8 cellular contexts compared by ENCODE assay signal in genomic region chr1:43935711-43936427, GRCh38. TPM values are rescaled to one million over a fixed set of nuclear protein-coding genes. Genes with fewer than 3 reads are reported as not detected.
DNase-seq lines count a peak whose midpoint lies in the region; ATAC-seq, FAIRE-seq and TF ChIP-seq lines count a peak whose summit lies in the region.

No MANE protein-coding gene starts in this region.

- H2AK5ac ChIP-seq in trophoblast cell (ENCODE audit: low read length) = no peak overlapping the region

- no peak overlapping the region for H3K23ac ChIP-seq in trophoblast cell (ENCODE audit: low read length)

- no peaks in the 10 kb centered on the region for H3K79me1 ChIP-seq in trophoblast cell (ENCODE audit: low read length)

- no peak overlapping the region for H4K91ac ChIP-seq in trophoblast cell (ENCODE audit: low read depth, low read length)

- H3K4me3 Mint-ChIP-seq in Caco-2 (ENCODE audit: unreplicated experiment) = peak overlapping the region; percentile 79

- H3K4ac ChIP-seq in trophoblast cell (ENCODE audit: low read depth, low read length) = no peak overlapping the region

- no CpG with 5 or more reads among the region's 48 CpGs for WGBS in trophoblast cell (ENCODE audit: extremely low coverage, insufficient coverage, insufficient read length)

- no peak overlapping the region for H4K12ac ChIP-seq in trophoblast cell (ENCODE audit: low read depth, low read length)

- H3K4me1 ChIP-seq in Caco-2 (peaks cover 9% of the 10 kb centered on the region), trophoblast cell (ENCODE audit: control insufficient read depth in 1 of 2, insufficient read depth in 2 of 2, low read length in 2 of 2) (peaks cover 18% of the 10 kb centered on the region in 2 experiments)

- DNase-seq in Caco-2 = no peak
- DNase-seq in NCI-H2196 treated with DMSO at 0.1 percent for 48 hours (lab: John Stamatoyannopoulos, UW; ENCODE audit: unreplicated experiment) = peak; percentile 68
- no peak for DNase-seq in epithelial cell of prostate (ENCODE audit: low read depth, low spot score)
- DNase-seq in trophoblast cell = no peak
- no peak for DNase-seq in OCI-M2 (lab: John Stamatoyannopoulos, UW; ENCODE audit: unreplicated experiment)
- no peak for DNase-seq in GM19239 (ENCODE audit: insufficient read length, low spot score)

- CTCF ChIA-PET in Caco-2 (lab: Charles Lee) = interaction anchor here (0.9 to 3.5 kb wide), 5 partner anchors 10 to 406 kb away, joined by 3 to 66 read pairs (median 4); partner anchors contain the start of gene IPO13

- H3K9me3 Mint-ChIP-seq in Caco-2 (ENCODE audit: unreplicated experiment) = no peaks in the 10 kb centered on the region

- H3K27ac ChIP-seq in epithelial cell of prostate (peak overlapping the region; percentile 98), trophoblast cell (ENCODE audit: low read depth, low read length) (no peak overlapping the region)

- H3K9ac ChIP-seq in trophoblast cell (ENCODE audit: low read length) = no peak overlapping the region

- no peak overlapping the region for H2BK12ac ChIP-seq in trophoblast cell (ENCODE audit: low read length)

- no peak overlapping the region for H2BK120ac ChIP-seq in trophoblast cell (ENCODE audit: insufficient read depth, low read length, poor library complexity)

- H3K4me3 ChIP-seq in Caco-2 (ENCODE audit: low read depth, low read length) = peak overlapping the region; percentile 53
- peak overlapping the region; percentile 46 for H3K4me3 ChIP-seq in trophoblast cell (ENCODE audit: low read depth, low read length)

- intact Hi-C loops in Caco-2 (cut with micrococcal nuclease; ENCODE audit: unreplicated experiment) = no loop called here

- H3K14ac ChIP-seq in trophoblast cell (ENCODE audit: low read length) = no peak overlapping the region

- BruUV-seq in Caco-2 (replicated peaks; lab: Mats Ljungman, UMichigan) = no TSS peak

- H3K79me2 ChIP-seq in trophoblast cell (ENCODE audit: control insufficient read depth, insufficient read depth, low read length, poor library complexity) = no peaks in the 10 kb centered on the region

- H2AFZ ChIP-seq in trophoblast cell (ENCODE audit: insufficient read depth, low read length, poor library complexity) = no peak overlapping the region

- POLR2A ChIA-PET in Caco-2 (lab: Charles Lee) = no interaction called here

- FAIRE-seq in GM19239 (lab: Jason Lieb, UNC) = no peak

- H3K4me1 Mint-ChIP-seq in Caco-2 (ENCODE audit: low read depth, unreplicated experiment) = no peaks in the 10 kb centered on the region

- no peak for TF ChIP-seq CTCF in Caco-2 (IDR thresholded peaks at IDR 0.05; ENCODE audit: insufficient read depth in 1 of 2, low read depth in 1 of 2, low read length in 1 of 2, severe bottlenecking in 1 of 2, unreplicated experiment in 1 of 2)

- no peaks in the 10 kb centered on the region for H3K36me3 ChIP-seq in Caco-2 (ENCODE audit: control insufficient read depth, insufficient read depth, low read length)
- H3K36me3 ChIP-seq in trophoblast cell (ENCODE audit: control insufficient read depth in 1 of 2, insufficient read depth in 2 of 2, low read length in 2 of 2) = no peaks in the 10 kb centered on the region

- no peak for ATAC-seq in HG02623 (IDR thresholded peaks at IDR 0.05; ENCODE audit: unreplicated experiment)
- ATAC-seq in HG02973 (IDR thresholded peaks at IDR 0.05; ENCODE audit: unreplicated experiment) = no peak

- H3K9me3 ChIP-seq in Caco-2 (no peaks in the 10 kb centered on the region), trophoblast cell (ENCODE audit: insufficient read depth, low read depth, low read length) (no peaks in the 10 kb centered on the region)

- H2BK5ac ChIP-seq in trophoblast cell (ENCODE audit: low read depth, low read length, poor library complexity) = no peak overlapping the region

- H3K27me3 ChIP-seq in Caco-2 (replicated peaks; ENCODE audit: control insufficient read depth, insufficient read depth, low read length) (no peaks in the 10 kb centered on the region), trophoblast cell (ENCODE audit: insufficient read depth, low read length) (no peaks in the 10 kb centered on the region)

- H4K8ac ChIP-seq in trophoblast cell (ENCODE audit: low read depth, low read length) = no peak overlapping the region

- peak overlapping the region; percentile 40 for H3K18ac ChIP-seq in trophoblast cell (ENCODE audit: low read length)

- H3K27me3 Mint-ChIP-seq in Caco-2 (ENCODE audit: insufficient read depth, unreplicated experiment) = no peaks in the 10 kb centered on the region

- no peaks in the 10 kb centered on the region for H3K36me3 Mint-ChIP-seq in Caco-2 (ENCODE audit: insufficient read depth, unreplicated experiment)

- H3K27ac Mint-ChIP-seq in Caco-2 (ENCODE audit: unreplicated experiment) = no peak overlapping the region

- peak overlapping the region; percentile 74 for H3K4me2 ChIP-seq in trophoblast cell (ENCODE audit: low read length)

RNA-seq across cellular contexts. Expression of gene ARTN, which starts 2.3 kb away (rescaled TPM):
- 0.26 TPM in 1 of 2 replicates, not detected in the other for total RNA-seq in Caco-2 (2022)
- 0.36 and 0.37 TPM in 2 replicates for polyA plus RNA-seq in trophoblast cell (2013)

RNA-seq across cellular contexts. Expression of gene IPO13, which starts 10.9 kb away (rescaled TPM):
- 14.1 and 15.9 TPM in 2 replicates for total RNA-seq in Caco-2 (2022)
- 11.1 and 11.7 TPM in 2 replicates for polyA plus RNA-seq in trophoblast cell (2013)

RNA-seq across cellular contexts. Expression of gene DPH2, which starts 33.9 kb away (rescaled TPM):
- 29.0 and 29.5 TPM in 2 replicates for total RNA-seq in Caco-2 (2022)
- polyA plus RNA-seq in trophoblast cell (2013) = 11.7 and 12.3 TPM in 2 replicates

RNA-seq across cellular contexts. Expression of gene ATP6V0B, which starts 38.9 kb away (rescaled TPM):
- total RNA-seq in Caco-2 (2022) = 89.9 and 91.2 TPM in 2 replicates
- polyA plus RNA-seq in trophoblast cell (2013) = 71.6 and 76.4 TPM in 2 replicates

RNA-seq across cellular contexts. Expression of gene B4GALT2, which starts 43.1 kb away (rescaled TPM):
- 28.6 and 31.5 TPM in 2 replicates for total RNA-seq in Caco-2 (2022)
- 32.4 and 35.1 TPM in 2 replicates for polyA plus RNA-seq in trophoblast cell (2013)
